ENCODE assay signal across 13 cellular contexts in the genomic region with DNA sequence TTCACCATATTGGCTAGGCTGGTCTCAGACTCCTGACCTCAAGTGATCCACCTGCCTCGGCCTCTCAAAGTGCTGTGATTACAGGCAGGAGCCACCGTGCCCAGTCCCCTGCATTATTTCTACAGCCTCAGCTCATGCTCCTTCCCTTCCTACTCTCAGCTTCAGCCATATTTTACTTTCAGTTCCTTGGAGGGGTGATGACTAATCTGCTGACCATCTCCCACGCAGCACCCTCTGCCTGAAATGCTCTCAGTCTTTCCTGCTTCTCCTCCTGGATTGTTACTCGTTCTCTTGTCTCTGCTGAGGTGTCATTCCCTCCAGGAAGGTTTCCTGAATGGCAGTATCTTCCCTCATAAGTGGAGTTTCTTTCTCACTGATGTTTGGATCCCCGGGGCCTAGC.
DNase-seq lines count a peak whose midpoint lies in the region; ATAC-seq, FAIRE-seq and TF ChIP-seq lines count a peak whose summit lies in the region.
"Had no signal": no experiment of that assay in that cellular context is flagged by ENCODE, and none has a peak within 500 bp of the region (broad histone marks: within the 10 kb centered on the region; RNA-seq: fewer than 3 reads in every experiment).

No MANE protein-coding gene starts in this region.

- H3K9me3 ChIP-seq in A549 (no peaks in the 10 kb centered on the region), heart right ventricle (no peaks in the 10 kb centered on the region)
- H3K9me3 ChIP-seq: BLaER1 had no signal

- H3K36me3 ChIP-seq in heart right ventricle = no peaks in the 10 kb centered on the region
- H3K36me3 ChIP-seq: BLaER1 had no signal

- H3K27ac ChIP-seq in A549 (peak overlapping the region; percentile 28 to 64; a peak in 4 of 6 replicates), heart right ventricle (no peak overlapping the region)
- H3K27ac ChIP-seq: BLaER1 had no signal

- H3K4me1 ChIP-seq in A549 (0 out of 3 replicates have a peak, but pooled peaks cover 3% of the 10 kb centered on the region), heart right ventricle (peaks cover 0 to 9% (median 0%) of the 10 kb centered on the region in 9 donors)
- H3K4me1 ChIP-seq: BLaER1 had no signal

- peaks cover 0 to 10% (median 0%) of the 10 kb centered on the region in 7 donors for H3K27me3 ChIP-seq in heart right ventricle

- no peak for FAIRE-seq in A549 (lab: Jason Lieb, UNC)

- no peak for TF ChIP-seq POLR2A in A549 (IDR thresholded peaks at IDR 0.05; ENCODE audit: low read length)

- H3K4me2 ChIP-seq in A549 = peak overlapping the region; percentile 45
- H3K4me2 ChIP-seq: BLaER1 had no signal

- TF ChIP-seq RAD21 in A549 (conservative IDR thresholded peaks at IDR 0.05 in 1 of 2, IDR thresholded peaks at IDR 0.05 in 1 of 2) = no peak

- intact Hi-C loops in posterior vena cava (cut with DNase I) = no loop called here
- intact Hi-C loops in heart right ventricle (cut with DNase I) = no loop called here

- TF ChIP-seq EP300 in A549 (IDR thresholded peaks at IDR 0.05) = no peak

- POLR2A ChIA-PET in A549 (lab: Yijun Ruan, JAX) = no interaction called here

- H3K4me3 ChIP-seq in A549 = no peak overlapping the region
- no peak overlapping the region for H3K4me3 ChIP-seq in fibroblast of the aortic adventitia (ENCODE audit: low read depth, low read length)
- no peak overlapping the region for H3K4me3 ChIP-seq in heart right ventricle
- H3K4me3 ChIP-seq: BLaER1 had no signal

- TF ChIP-seq CTCF in A549 (IDR thresholded peaks at IDR 0.05) (no peak), fibroblast of the aortic adventitia (IDR thresholded peaks at IDR 0.05; ENCODE audit: insufficient read depth, low read length) (no peak), heart right ventricle (IDR thresholded peaks at IDR 0.05) (no peak)

- ATAC-seq in A549 (peak; percentile 78 to 91), GM18517 (IDR thresholded peaks at IDR 0.05; ENCODE audit: unreplicated experiment) (no peak), heart right ventricle (no peak)

- DNase-seq in A549 (ENCODE audit: low read depth in 1 of 2, low spot score in 1 of 2) (peak; percentile 13 to 44), GOT3 (lab: John Stamatoyannopoulos, UW) (peak; percentile 23), RPMI7951 (ENCODE audit: low read depth) (peak; percentile 83), fibroblast of the aortic adventitia (ENCODE audit: low read depth) (peak; percentile 62), posterior vena cava (ENCODE audit: low spot score) (no peak), heart right ventricle (no peak), NCI-H2196 treated with DMSO at 0.1 percent for 48 hours (lab: John Stamatoyannopoulos, UW; ENCODE audit: unreplicated experiment) (no peak)
- DNase-seq: activated CD4-positive, alpha-beta T cell treated with anti-CD3 and anti-CD28 coated beads, Interleukin-2, amount 50 U/mL, for 4 hours; cerebellar nuclear complex; NCI-H82; stimulated activated naive CD4-positive, alpha-beta T cell had no signal

- CTCF ChIA-PET in A549 (lab: Yijun Ruan, JAX) = no interaction called here

- 50% methylated on average over 5 of the region's 5 CpGs for WGBS in A549 (ENCODE audit: missing lambda C conversion rate)
- 68 to 80% methylated on average over 5 of the region's 5 CpGs for WGBS in heart right ventricle, 2 donors

TF ChIP-seq in A549, 52 proteins besides CTCF, POLR2A, EP300 and RAD21:
- TF ChIP-seq NR3C1 (IDR thresholded peaks at IDR 0.05) = no peak
- TF ChIP-seq TP53 (CRISPR knock-in tag; IDR thresholded peaks at IDR 0.05) = no peak
- no peak for TF ChIP-seq RCOR1 (IDR thresholded peaks at IDR 0.05; ENCODE audit: low read depth, low read length)
- TF ChIP-seq, protein P1, sequence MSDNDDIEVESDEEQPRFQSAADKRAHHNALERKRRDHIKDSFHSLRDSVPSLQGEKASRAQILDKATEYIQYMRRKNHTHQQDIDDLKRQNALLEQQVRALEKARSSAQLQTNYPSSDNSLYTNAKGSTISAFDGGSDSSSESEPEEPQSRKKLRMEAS (IDR thresholded peaks at IDR 0.05) = no peak
- TF ChIP-seq, protein P2, sequence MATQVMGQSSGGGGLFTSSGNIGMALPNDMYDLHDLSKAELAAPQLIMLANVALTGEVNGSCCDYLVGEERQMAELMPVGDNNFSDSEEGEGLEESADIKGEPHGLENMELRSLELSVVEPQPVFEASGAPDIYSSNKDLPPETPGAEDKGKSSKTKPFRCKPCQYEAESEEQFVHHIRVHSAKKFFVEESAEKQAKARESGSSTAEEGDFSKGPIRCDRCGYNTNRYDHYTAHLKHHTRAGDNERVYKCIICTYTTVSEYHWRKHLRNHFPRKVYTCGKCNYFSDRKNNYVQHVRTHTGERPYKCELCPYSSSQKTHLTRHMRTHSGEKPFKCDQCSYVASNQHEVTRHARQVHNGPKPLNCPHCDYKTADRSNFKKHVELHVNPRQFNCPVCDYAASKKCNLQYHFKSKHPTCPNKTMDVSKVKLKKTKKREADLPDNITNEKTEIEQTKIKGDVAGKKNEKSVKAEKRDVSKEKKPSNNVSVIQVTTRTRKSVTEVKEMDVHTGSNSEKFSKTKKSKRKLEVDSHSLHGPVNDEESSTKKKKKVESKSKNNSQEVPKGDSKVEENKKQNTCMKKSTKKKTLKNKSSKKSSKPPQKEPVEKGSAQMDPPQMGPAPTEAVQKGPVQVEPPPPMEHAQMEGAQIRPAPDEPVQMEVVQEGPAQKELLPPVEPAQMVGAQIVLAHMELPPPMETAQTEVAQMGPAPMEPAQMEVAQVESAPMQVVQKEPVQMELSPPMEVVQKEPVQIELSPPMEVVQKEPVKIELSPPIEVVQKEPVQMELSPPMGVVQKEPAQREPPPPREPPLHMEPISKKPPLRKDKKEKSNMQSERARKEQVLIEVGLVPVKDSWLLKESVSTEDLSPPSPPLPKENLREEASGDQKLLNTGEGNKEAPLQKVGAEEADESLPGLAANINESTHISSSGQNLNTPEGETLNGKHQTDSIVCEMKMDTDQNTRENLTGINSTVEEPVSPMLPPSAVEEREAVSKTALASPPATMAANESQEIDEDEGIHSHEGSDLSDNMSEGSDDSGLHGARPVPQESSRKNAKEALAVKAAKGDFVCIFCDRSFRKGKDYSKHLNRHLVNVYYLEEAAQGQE (IDR thresholded peaks at IDR 0.05) = no peak
- TF ChIP-seq FOSL2 (IDR thresholded peaks at IDR 0.05) = no peak
- peak; percentile 18; the same call in 1 of the 2 replicates for TF ChIP-seq FOSL2 (CRISPR knock-in tag; IDR thresholded peaks at IDR 0.05)
- no peak for TF ChIP-seq CEBPB (IDR thresholded peaks at IDR 0.05)
- TF ChIP-seq, protein P3, sequence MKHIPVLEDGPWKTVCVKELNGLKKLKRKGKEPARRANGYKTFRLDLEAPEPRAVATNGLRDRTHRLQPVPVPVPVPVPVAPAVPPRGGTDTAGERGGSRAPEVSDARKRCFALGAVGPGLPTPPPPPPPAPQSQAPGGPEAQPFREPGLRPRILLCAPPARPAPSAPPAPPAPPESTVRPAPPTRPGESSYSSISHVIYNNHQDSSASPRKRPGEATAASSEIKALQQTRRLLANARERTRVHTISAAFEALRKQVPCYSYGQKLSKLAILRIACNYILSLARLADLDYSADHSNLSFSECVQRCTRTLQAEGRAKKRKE (CRISPR knock-in tag; IDR thresholded peaks at IDR 0.05; ENCODE audit: low read depth) = no peak

Comparison
In these comparisons a context has a peak if more than half of its experiments do, and no peak if none do; other contexts are left out.
1. ATAC-seq: peak in A549 (2 of 2); none in GM18517 (single experiment) and heart right ventricle (0 of 8).
2. DNase-seq: peak in A549 (2 of 2), GOT3 (single experiment), RPMI7951 (single experiment) and fibroblast of the aortic adventitia (single experiment); none in posterior vena cava (single experiment), heart right ventricle (0 of 2) and NCI-H2196 treated with DMSO at 0.1 percent for 48 hours (single experiment).
3. H3K27ac ChIP-seq: peak in A549 (2 of 2); none in heart right ventricle (0 of 10).